8 cellular contexts compared by ENCODE assay signal in genomic region chr6:89413006-89413400, GRCh38. TPM values are rescaled to one million over a fixed set of nuclear protein-coding genes. Genes with fewer than 3 reads are reported as not detected.
DNase-seq lines count a peak whose midpoint lies in the region; ATAC-seq and TF ChIP-seq lines count a peak whose summit lies in the region.

No MANE protein-coding gene starts in this region.

- no peak for ATAC-seq in activated naive CD8-positive, alpha-beta T cell treated with anti-CD3 and anti-CD28 coated beads, Interleukin-2, amount 10 ng/mL, durations not matched to agents 7 days and 5 days (ENCODE audit: low read depth)
- no peak for ATAC-seq in memory B cell (ENCODE audit: low read depth)

- POLR2A ChIA-PET in activated naive CD8-positive, alpha-beta T cell treated with anti-CD3 and anti-CD28 coated beads, Interleukin-2, amount 10 ng/mL, durations not matched to agents 7 days and 5 days (lab: Charles Lee) = interaction anchor here (1.4 to 1.7 kb wide), 2 partner anchors 8 to 225 kb away, joined by 4 to 6 read pairs; partner anchors contain the start of gene LYRM2

- H3K4me1 Mint-ChIP-seq in activated naive CD4-positive, alpha-beta T cell treated with anti-CD3 and anti-CD28 coated beads for 36 hours (ENCODE audit: low read depth) = peaks cover 23% of the 10 kb centered on the region
- H3K4me1 Mint-ChIP-seq in activated naive CD8-positive, alpha-beta T cell treated with anti-CD3 and anti-CD28 coated beads, Interleukin-2, amount 10 ng/mL, durations not matched to agents 7 days and 5 days = peaks cover 16% of the 10 kb centered on the region
- peaks cover 16% of the 10 kb centered on the region for H3K4me1 Mint-ChIP-seq in memory B cell

- no peaks in the 10 kb centered on the region for H3K9me3 Mint-ChIP-seq in activated naive CD4-positive, alpha-beta T cell treated with anti-CD3 and anti-CD28 coated beads for 36 hours
- no peaks in the 10 kb centered on the region for H3K9me3 Mint-ChIP-seq in activated naive CD8-positive, alpha-beta T cell treated with anti-CD3 and anti-CD28 coated beads, Interleukin-2, amount 10 ng/mL, durations not matched to agents 7 days and 5 days
- H3K9me3 Mint-ChIP-seq in memory B cell = no peaks in the 10 kb centered on the region

- peaks cover 0 to 23% (median 5%) of the 10 kb centered on the region in 4 donors for H3K4me1 ChIP-seq in tibial nerve

- CTCF ChIA-PET in activated naive CD4-positive, alpha-beta T cell treated with anti-CD3 and anti-CD28 coated beads for 36 hours (lab: Charles Lee) = interaction anchor here (1.3 to 5.5 kb wide), 3 partner anchors 18 to 197 kb away, joined by 3 to 26 read pairs (median 16); partner anchors contain the start of gene ANKRD6

- H3K36me3 Mint-ChIP-seq in activated naive CD4-positive, alpha-beta T cell treated with anti-CD3 and anti-CD28 coated beads for 36 hours (ENCODE audit: low read depth) = no peaks in the 10 kb centered on the region
- no peaks in the 10 kb centered on the region for H3K36me3 Mint-ChIP-seq in activated naive CD8-positive, alpha-beta T cell treated with anti-CD3 and anti-CD28 coated beads, Interleukin-2, amount 10 ng/mL, durations not matched to agents 7 days and 5 days
- H3K36me3 Mint-ChIP-seq in memory B cell = no peaks in the 10 kb centered on the region

- no peaks in the 10 kb centered on the region for H3K36me3 ChIP-seq in tibial nerve

- intact Hi-C loops in activated naive CD4-positive, alpha-beta T cell treated with anti-CD3 and anti-CD28 coated beads for 36 hours (cut with micrococcal nuclease) = loop anchor here (2.0 to 10.0 kb wide), 5 partner anchors 116 to 1172 kb away; partner anchors contain the start of genes CASP8AP2, MAP3K7 and RNGTT

- peak overlapping the region in 3 of 4 donors; percentile 26 to 88 (median 80) for H3K27ac ChIP-seq in tibial nerve

- TF ChIP-seq CTCF in tibial nerve (IDR thresholded peaks at IDR 0.05) = no peak

- H3K4me3 Mint-ChIP-seq in activated naive CD4-positive, alpha-beta T cell treated with anti-CD3 and anti-CD28 coated beads for 36 hours = peak overlapping the region; percentile 91
- peak overlapping the region; percentile 93 for H3K4me3 Mint-ChIP-seq in activated naive CD8-positive, alpha-beta T cell treated with anti-CD3 and anti-CD28 coated beads, Interleukin-2, amount 10 ng/mL, durations not matched to agents 7 days and 5 days
- H3K4me3 Mint-ChIP-seq in memory B cell = peak overlapping the region; percentile 99

- no peak overlapping the region for H3K27ac Mint-ChIP-seq in activated naive CD4-positive, alpha-beta T cell treated with anti-CD3 and anti-CD28 coated beads for 36 hours
- no peak overlapping the region for H3K27ac Mint-ChIP-seq in activated naive CD8-positive, alpha-beta T cell treated with anti-CD3 and anti-CD28 coated beads, Interleukin-2, amount 10 ng/mL, durations not matched to agents 7 days and 5 days
- H3K27ac Mint-ChIP-seq in memory B cell = peak overlapping the region; percentile 90

- H3K4me3 ChIP-seq in tibial nerve = peak overlapping the region; percentile 43 to 85 (median 74)

- no peak for DNase-seq in activated naive CD4-positive, alpha-beta T cell treated with anti-CD3 and anti-CD28 coated beads for 36 hours
- DNase-seq in activated naive CD4-positive, alpha-beta T cell treated with Interleukin-2 at 50 U/mL for 16 hours = no peak
- DNase-seq in activated naive CD8-positive, alpha-beta T cell treated with anti-CD3 and anti-CD28 coated beads, Interleukin-2, amount 10 ng/mL, durations not matched to agents 7 days and 5 days = no peak
- no peak for DNase-seq in memory B cell (ENCODE audit: low spot score in 2 of 2)
- no peak for DNase-seq in tibial nerve (ENCODE audit: low spot score in 2 of 2)
- no peak for DNase-seq in stimulated activated CD4-positive, alpha-beta T cell treated with anti-CD3 and anti-CD28 coated beads, Interleukin-2, amount 100 ng/mL, for 48 hours
- no peak for DNase-seq in RKO (ENCODE audit: low spot score)
- no peak for DNase-seq in GM03348 (ENCODE audit: low spot score)

- WGBS in tibial nerve, 2 donors = 33 to 39% methylated on average over 9 of the region's 9 CpGs

- H3K9me3 ChIP-seq in tibial nerve = no peaks in the 10 kb centered on the region

- no peak for TF ChIP-seq POLR2A in tibial nerve (IDR thresholded peaks at IDR 0.05)

- no peak for TF ChIP-seq EP300 in tibial nerve (IDR thresholded peaks at IDR 0.05)

- H3K27me3 ChIP-seq in tibial nerve = no peaks in the 10 kb centered on the region

- peaks cover 6% of the 10 kb centered on the region for H3K27me3 Mint-ChIP-seq in activated naive CD4-positive, alpha-beta T cell treated with anti-CD3 and anti-CD28 coated beads for 36 hours (ENCODE audit: low read depth)
- H3K27me3 Mint-ChIP-seq in activated naive CD8-positive, alpha-beta T cell treated with anti-CD3 and anti-CD28 coated beads, Interleukin-2, amount 10 ng/mL, durations not matched to agents 7 days and 5 days = peaks cover 64% of the 10 kb centered on the region
- H3K27me3 Mint-ChIP-seq in memory B cell = peaks cover 4% of the 10 kb centered on the region

RNA-seq across cellular contexts. Expression of gene RRAGD, which starts 0.9 kb away (rescaled TPM):
- total RNA-seq in activated naive CD4-positive, alpha-beta T cell treated with anti-CD3 and anti-CD28 coated beads for 36 hours = 10 to 100 TPM; 11.3 to 13.2 TPM
- 10 to 100 TPM in 1 of 2 experiments, 1 to 10 TPM in 1; 9.3 to 10.9 TPM for total RNA-seq in activated naive CD8-positive, alpha-beta T cell treated with anti-CD3 and anti-CD28 coated beads, Interleukin-2, amount 10 ng/mL, durations not matched to agents 7 days and 5 days
- total RNA-seq in tibial nerve = 10 to 100 TPM; 10.9 to 21.3 (median 15.2) TPM

RNA-seq across cellular contexts. Expression of gene ANKRD6, which starts 19.9 kb away (rescaled TPM):
- 1 to 10 TPM; 1.5 to 1.6 TPM for total RNA-seq in activated naive CD4-positive, alpha-beta T cell treated with anti-CD3 and anti-CD28 coated beads for 36 hours
- 10 to 100 TPM; 14.7 to 18.9 TPM for total RNA-seq in activated naive CD8-positive, alpha-beta T cell treated with anti-CD3 and anti-CD28 coated beads, Interleukin-2, amount 10 ng/mL, durations not matched to agents 7 days and 5 days
- total RNA-seq in tibial nerve = 10 to 100 TPM; 10.1 to 22.8 (median 13.0) TPM

Comparison
In these comparisons a context has a peak if more than half of its experiments do, and no peak if none do; other contexts are left out.
1. RNA of gene ANKRD6, which starts 19.9 kb away (total RNA-seq): 14.7 to 18.9 TPM in activated naive CD8-positive, alpha-beta T cell treated with anti-CD3 and anti-CD28 coated beads, Interleukin-2, amount 10 ng/mL, durations not matched to agents 7 days and 5 days and 10.1 to 22.8 TPM in tibial nerve; 1.5 to 1.6 TPM in activated naive CD4-positive, alpha-beta T cell treated with anti-CD3 and anti-CD28 coated beads for 36 hours; every median in the first group is over 4 times any median in the second.
2. Peak in every context shown above with its lines, with median percentiles within 50 percentile points of each other: H3K4me3 Mint-ChIP-seq.